8 cellular contexts compared by ENCODE assay signal in genomic region chr22:20156611-20157415, GRCh38. TPM values are rescaled to one million over a fixed set of nuclear protein-coding genes. Genes with fewer than 3 reads are reported as not detected.
DNase-seq lines count a peak whose midpoint lies in the region; ATAC-seq and TF ChIP-seq lines count a peak whose summit lies in the region.

No MANE protein-coding gene starts in this region.

- H3K9me3 ChIP-seq in AG04450 (ENCODE audit: control insufficient read depth, insufficient read depth, low read length) (no peaks in the 10 kb centered on the region; the same call in 1 of the 2 replicates), lung (ENCODE audit: control insufficient read depth in 2 of 2, insufficient read depth in 1 of 2, low read length in 1 of 2) (no peaks in the 10 kb centered on the region)

- DNase-seq in AG04450 (ENCODE audit: low read depth, low spot score) (peak; percentile 26), GM19240 (ENCODE audit: insufficient read length, low spot score) (peak; percentile 99), NCI-H69 (lab: John Stamatoyannopoulos, UW) (peak; percentile 85), dorsolateral prefrontal cortex (peak; percentile 85 to 96 (median 92)), lung (ENCODE audit: low spot score) (peak; percentile 84)
- DNase-seq in activated CD4-positive, alpha-beta memory T cell treated with anti-CD3 and anti-CD28 coated beads for 36 hours: peak; percentile 90
- DNase-seq in stimulated activated CD8-positive, alpha-beta memory T cell treated with anti-CD3 and anti-CD28 coated beads, Interleukin-12 subunit alpha, Interleukin-12 subunit beta, amount 100 ng/mL, for 1 hour (ENCODE audit: low read depth): peak; percentile 86

- no peaks in the 10 kb centered on the region for H3K36me3 Mint-ChIP-seq in activated CD4-positive, alpha-beta memory T cell treated with anti-CD3 and anti-CD28 coated beads for 36 hours

- CTCF ChIA-PET in AG04450 (lab: Charles Lee): interaction anchor here (0.6 to 3.0 kb wide), 9 partner anchors 82 to 586 kb away, joined by 3 to 38 read pairs (median 4); no protein-coding TSS in a partner anchor
- CTCF ChIA-PET in activated CD4-positive, alpha-beta memory T cell treated with anti-CD3 and anti-CD28 coated beads for 36 hours (lab: Charles Lee): interaction anchor here (0.7 to 3.0 kb wide), 19 partner anchors 10 to 306 kb away, joined by 3 to 48 read pairs (median 4); partner anchors contain the start of gene DGCR6L

- H3K4me3 ChIP-seq in AG04450 (ENCODE audit: low read depth, low read length) (no peak overlapping the region), dorsolateral prefrontal cortex (peak overlapping the region in 3 of 59 donors; percentile 16 to 25 (median 16)), lung (no peak overlapping the region)

- H3K27ac ChIP-seq in AG04450 (ENCODE audit: low read depth, low read length): no peak overlapping the region
- H3K27ac ChIP-seq in dorsolateral prefrontal cortex: peak overlapping the region in 1 of 59 donors; percentile 43
- H3K27ac ChIP-seq in lung (ENCODE audit: low read depth in 1 of 2, low read length in 1 of 2): no peak overlapping the region

- TF ChIP-seq CTCF in AG04450 (IDR thresholded peaks at IDR 0.05; ENCODE audit: low read depth, low read length) (peak; percentile 98), dorsolateral prefrontal cortex (IDR thresholded peaks at IDR 0.05 in 54 of 56, conservative IDR thresholded peaks at IDR 0.05 in 2 of 56; ENCODE audit: low read depth in 1 of 56, partially characterized antibody in 56 of 56) (peak; percentile 97 to 100 (median 99)), lung (IDR thresholded peaks at IDR 0.05; ENCODE audit: control extremely low read depth, extremely low read depth) (peak; percentile 100)

- WGBS in lung, 2 donors: 47 to 51% methylated on average over 16 of the region's 16 CpGs

- H3K27me3 ChIP-seq in AG04450 (ENCODE audit: control insufficient read depth, insufficient read depth, low read length) (peaks cover 10% of the 10 kb centered on the region), dorsolateral prefrontal cortex (no peaks in the 10 kb centered on the region), lung (ENCODE audit: control insufficient read depth, insufficient read depth) (no peaks in the 10 kb centered on the region)

- H3K4me1 Mint-ChIP-seq in activated CD4-positive, alpha-beta memory T cell treated with anti-CD3 and anti-CD28 coated beads for 36 hours (ENCODE audit: low read depth): no peaks in the 10 kb centered on the region

- intact Hi-C loops in activated CD4-positive, alpha-beta memory T cell treated with anti-CD3 and anti-CD28 coated beads for 36 hours (cut with micrococcal nuclease): loop anchor here (1.0 kb wide), 1 partner anchor 128 kb away; no protein-coding TSS in a partner anchor
- intact Hi-C loops in dorsolateral prefrontal cortex (cut with DNase I): loop anchor here (1.0 to 5.0 kb wide), 4 partner anchors 110 to 128 kb away; partner anchors contain the start of gene RTN4R (in 2 of the 2)

- no peak overlapping the region for H3K4me3 Mint-ChIP-seq in activated CD4-positive, alpha-beta memory T cell treated with anti-CD3 and anti-CD28 coated beads for 36 hours

- H3K9me3 Mint-ChIP-seq in activated CD4-positive, alpha-beta memory T cell treated with anti-CD3 and anti-CD28 coated beads for 36 hours: no peaks in the 10 kb centered on the region

- H3K36me3 ChIP-seq in lung (ENCODE audit: control insufficient read depth in 2 of 2, insufficient read depth in 2 of 2, low read length in 2 of 2): no peaks in the 10 kb centered on the region

- H3K4me1 ChIP-seq in lung (ENCODE audit: control insufficient read depth in 2 of 2, insufficient read depth in 2 of 2, low read length in 2 of 2): no peaks in the 10 kb centered on the region

- H3K27me3 Mint-ChIP-seq in activated CD4-positive, alpha-beta memory T cell treated with anti-CD3 and anti-CD28 coated beads for 36 hours: peaks cover 3% of the 10 kb centered on the region

- no peak overlapping the region for H3K27ac Mint-ChIP-seq in activated CD4-positive, alpha-beta memory T cell treated with anti-CD3 and anti-CD28 coated beads for 36 hours

- peak; percentile 83 for ATAC-seq in lung (ENCODE audit: insufficient read depth, low FRiP score)
- ATAC-seq in HG03439 (IDR thresholded peaks at IDR 0.05; ENCODE audit: unreplicated experiment): no peak

- POLR2A ChIA-PET in AG04450 (lab: Yijun Ruan, JAX): no interaction called here
- POLR2A ChIA-PET in activated CD4-positive, alpha-beta memory T cell treated with anti-CD3 and anti-CD28 coated beads for 36 hours (lab: Charles Lee): no interaction called here

RNA-seq across cellular contexts. Expression of gene CCDC188, which starts 6.0 kb away (rescaled TPM):
- polyA plus RNA-seq in AG04450 (2011; rRNA removed) (not detected in 2 replicates), lung (1 to 10 TPM in 1 of 2 donors, under 1 TPM in 1; 0.63 to 1.1 TPM)
- not detected in 2 replicates for polyA minus RNA-seq in AG04450 (2011; rRNA and poly(A)+ RNA removed)
- under 1 TPM in 1 of 2 experiments, not detected in 1; 0.52 TPM for total RNA-seq in activated CD4-positive, alpha-beta memory T cell treated with anti-CD3 and anti-CD28 coated beads for 36 hours
- total RNA-seq in dorsolateral prefrontal cortex (1 to 10 TPM in 57 of 120 experiments, under 1 TPM in 51, not detected in 12; 0.26 to 4.4 (median 1.0) TPM), lung (1 to 10 TPM; 1.6 to 4.0 TPM)

RNA-seq across cellular contexts. Expression of gene ZDHHC8, which starts 25.2 kb away (rescaled TPM):
- 13.5 and 21.9 TPM in 2 replicates for polyA plus RNA-seq in AG04450 (2011; rRNA removed)
- 12.4 and 15.7 TPM in 2 replicates for polyA minus RNA-seq in AG04450 (2011; rRNA and poly(A)+ RNA removed)
- 10 to 100 TPM; 46.3 to 46.5 TPM for total RNA-seq in activated CD4-positive, alpha-beta memory T cell treated with anti-CD3 and anti-CD28 coated beads for 36 hours
- 100 to 1,000 TPM in 37 of 120 experiments, 10 to 100 TPM in 83; 72.3 to 140 (median 93.7) TPM for total RNA-seq in dorsolateral prefrontal cortex
- 10 to 100 TPM; 29.1 to 75.1 TPM for total RNA-seq in lung
- polyA plus RNA-seq in lung: 10 to 100 TPM; 28.4 to 41.9 TPM

RNA-seq across cellular contexts. Expression of gene TRMT2A, which starts 39.8 kb away (rescaled TPM):
- 15.6 and 20.4 TPM in 2 replicates for polyA plus RNA-seq in AG04450 (2011; rRNA removed)
- polyA minus RNA-seq in AG04450 (2011; rRNA and poly(A)+ RNA removed): 28.4 and 36.5 TPM in 2 replicates
- total RNA-seq in activated CD4-positive, alpha-beta memory T cell treated with anti-CD3 and anti-CD28 coated beads for 36 hours: 10 to 100 TPM; 70.6 to 75.8 TPM
- total RNA-seq in dorsolateral prefrontal cortex: 10 to 100 TPM; 33.1 to 73.3 (median 50.4) TPM
- total RNA-seq in lung: 10 to 100 TPM; 37.5 to 62.4 TPM
- polyA plus RNA-seq in lung: 10 to 100 TPM; 48.3 to 71.1 TPM

RNA-seq across cellular contexts. Expression of gene RANBP1, which starts 40.9 kb away (rescaled TPM):
- polyA plus RNA-seq in AG04450 (2011; rRNA removed) (154 and 174 TPM in 2 replicates), lung (100 to 1,000 TPM in 1 of 2 donors, 10 to 100 TPM in 1; 72.9 to 119 TPM)
- 102 and 126 TPM in 2 replicates for polyA minus RNA-seq in AG04450 (2011; rRNA and poly(A)+ RNA removed)
- 100 to 1,000 TPM; 359 to 372 TPM for total RNA-seq in activated CD4-positive, alpha-beta memory T cell treated with anti-CD3 and anti-CD28 coated beads for 36 hours
- total RNA-seq in dorsolateral prefrontal cortex (100 to 1,000 TPM in 20 of 120 experiments, 10 to 100 TPM in 100; 46.3 to 128 (median 87.9) TPM), lung (10 to 100 TPM; 81.5 to 84.8 TPM)

Comparison
In these comparisons a context has a peak if more than half of its experiments do, and no peak if none do; other contexts are left out.
1. DNase-seq: peak in every context shown above with its lines; median percentile 99 in GM19240; 92 in dorsolateral prefrontal cortex; 90 in activated CD4-positive, alpha-beta memory T cell treated with anti-CD3 and anti-CD28 coated beads for 36 hours; 86 in stimulated activated CD8-positive, alpha-beta memory T cell treated with anti-CD3 and anti-CD28 coated beads, Interleukin-12 subunit alpha, Interleukin-12 subunit beta, amount 100 ng/mL, for 1 hour; 85 in NCI-H69; 84 in lung; 26 in AG04450.